Comparison of ENCODE assay signal across 1 cellular context in the genomic region with DNA sequence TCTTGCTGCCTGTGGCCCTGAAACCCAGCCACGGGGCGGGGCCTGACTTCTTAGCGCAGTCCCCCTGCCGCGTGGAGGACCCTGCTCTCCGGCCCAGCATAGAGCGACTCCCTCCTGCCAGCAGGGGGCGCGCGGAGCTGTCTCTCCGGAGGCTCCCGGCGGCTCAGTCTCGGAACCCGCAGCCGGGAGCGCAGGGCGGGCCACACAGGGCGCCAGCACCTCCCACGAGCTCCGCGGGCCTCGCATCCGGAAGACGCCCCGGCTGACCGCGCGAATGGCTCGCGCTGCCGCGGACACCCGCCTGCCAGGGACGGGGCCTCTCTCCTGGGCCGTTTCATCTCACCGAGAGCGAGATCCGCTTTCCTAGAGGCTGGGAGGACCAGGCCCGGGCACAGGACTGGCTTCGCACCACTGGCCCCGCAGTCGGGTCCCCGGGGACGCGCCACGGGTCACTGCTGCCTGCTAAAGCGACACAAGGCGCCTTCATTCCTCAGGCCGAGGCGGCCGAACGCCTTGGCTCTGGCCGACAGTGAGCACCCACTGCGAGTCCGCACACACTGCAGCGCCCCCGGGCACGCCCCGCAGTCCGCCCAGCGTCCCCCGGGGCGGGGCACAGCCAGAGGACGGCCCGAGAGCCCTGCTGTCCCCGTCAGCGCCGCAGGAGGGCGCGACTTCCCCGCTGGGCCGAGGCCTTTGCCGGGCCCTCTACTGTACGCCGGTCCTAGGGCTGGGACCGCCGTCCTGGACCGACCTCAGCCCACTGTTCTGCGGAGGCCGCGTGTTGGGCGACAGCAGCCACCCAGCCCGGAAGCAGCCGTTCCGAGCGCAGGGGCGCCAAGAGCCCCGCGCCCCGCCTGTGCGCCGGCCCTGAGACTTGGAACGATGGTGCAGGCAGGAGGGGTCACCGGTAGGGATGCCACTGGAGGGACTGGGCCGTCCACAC.
TF ChIP-seq lines count a peak whose summit lies in the region.

No MANE protein-coding gene starts in this region.

TF ChIP-seq in endothelial cell of umbilical vein, 7 proteins besides CTCF, POLR2A, EP300 and RAD21 (continued from another document):
- peak; percentile 60 for TF ChIP-seq POLR2AphosphoS5 (IDR thresholded peaks at IDR 0.05; ENCODE audit: insufficient read depth, low read depth, low read length)
- peak; percentile 10 for TF ChIP-seq FOS (IDR thresholded peaks at IDR 0.05; ENCODE audit: borderline replicate concordance, insufficient read depth, low read length)
